Comparison of ENCODE assay signal across 15 cellular contexts in genomic region chr2:159882069-159882468, GRCh38.
"Had no signal": no experiment of that assay in that cellular context is flagged by ENCODE, and none has a peak within 500 bp of the region (broad histone marks: within the 10 kb centered on the region; RNA-seq: fewer than 3 reads in every experiment).

No MANE protein-coding gene starts in this region.

- H3K4me3 ChIP-seq: adrenal gland, body of pancreas, stomach, thoracic aorta had no signal

- H3K9me3 Mint-ChIP-seq: neural crest cell had no signal

- H3K27ac ChIP-seq: adrenal gland, body of pancreas, stomach, thoracic aorta, VCaP had no signal

- H3K36me3 ChIP-seq: adrenal gland, thoracic aorta had no signal

- H3K4me3 Mint-ChIP-seq: activated CD4-positive, alpha-beta T cell treated with anti-CD3 and anti-CD28 coated beads for 36 hours; neural crest cell had no signal

- H3K9me3 ChIP-seq: adrenal gland, body of pancreas, stomach, thoracic aorta had no signal

- H3K4me1 Mint-ChIP-seq: neural crest cell had no signal

- H3K27me3 ChIP-seq: adrenal gland, body of pancreas, stomach had no signal

- DNase-seq: activated CD4-positive, alpha-beta T cell treated with anti-CD3 and anti-CD28 coated beads for 36 hours; activated CD8-positive, alpha-beta memory T cell treated with anti-CD3 and anti-CD28 coated beads for 24 hours; activated naive CD4-positive, alpha-beta T cell treated with anti-CD3 and anti-CD28 coated beads, Interleukin-2, amount 50 U/mL, for 16 hours; adrenal gland; body of pancreas; cerebellar nuclear complex; dermis blood vessel endothelial cell; hippocampal formation; kidney glomerular epithelial cell; stimulated activated CD4-positive, alpha-beta T cell treated with anti-CD3 and anti-CD28 coated beads, Interleukin-15, amount 100 ng/mL, for 24 hours; stimulated activated CD4-positive, alpha-beta T cell treated with anti-CD3 and anti-CD28 coated beads, Interleukin-4, amount 100 ng/mL, for 24 hours; stomach had no signal

- H3K27me3 Mint-ChIP-seq: activated CD4-positive, alpha-beta T cell treated with anti-CD3 and anti-CD28 coated beads for 36 hours had no signal

- H3K4me1 ChIP-seq: adrenal gland, body of pancreas had no signal

- H3K27ac Mint-ChIP-seq: activated CD4-positive, alpha-beta T cell treated with anti-CD3 and anti-CD28 coated beads for 36 hours had no signal

- ATAC-seq: activated CD4-positive, alpha-beta T cell treated with anti-CD3 and anti-CD28 coated beads for 36 hours; body of pancreas had no signal
